In genomic region chr7:129225931-129226572, GRCh38 we compare ENCODE assay signal across 8 cellular contexts. TPM values are rescaled to one million over a fixed set of nuclear protein-coding genes. Genes with fewer than 3 reads are reported as not detected.
DNase-seq lines count a peak whose midpoint lies in the region; ATAC-seq and TF ChIP-seq lines count a peak whose summit lies in the region.

No MANE protein-coding gene starts in this region.

- peaks cover 23 to 49% (median 35%) of the 10 kb centered on the region in 3 donors for H3K4me1 Mint-ChIP-seq in CD8-positive, alpha-beta memory T cell

- peak overlapping the region; percentile 47 for H3K9ac ChIP-seq in mucosa of stomach (ENCODE audit: low read length)

- peak overlapping the region; percentile 84 for H3K4me3 ChIP-seq in CD8-positive, alpha-beta memory T cell (ENCODE audit: low read length)
- H3K4me3 ChIP-seq in NB4 (ENCODE audit: low read depth, low read length) (peak overlapping the region; percentile 73), mucosa of stomach (ENCODE audit: low read length) (peak overlapping the region; percentile 24)

- H3K9me3 ChIP-seq in CD8-positive, alpha-beta memory T cell (ENCODE audit: low read length): no peaks in the 10 kb centered on the region
- H3K9me3 ChIP-seq in mucosa of stomach (ENCODE audit: control insufficient read depth, low read length): no peaks in the 10 kb centered on the region

- peak overlapping the region; percentile 78 for H3K27ac ChIP-seq in CD8-positive, alpha-beta memory T cell (ENCODE audit: low read depth, low read length)
- peak overlapping the region; percentile 78 for H3K27ac ChIP-seq in caudate nucleus (ENCODE audit: low read depth, low read length)

- H3K36me3 ChIP-seq in CD8-positive, alpha-beta memory T cell (ENCODE audit: insufficient read depth, low read length): no peaks in the 10 kb centered on the region
- no peaks in the 10 kb centered on the region for H3K36me3 ChIP-seq in mucosa of stomach (ENCODE audit: control insufficient read depth, insufficient read depth, low read length)

- no peaks in the 10 kb centered on the region for H3K27me3 Mint-ChIP-seq in CD8-positive, alpha-beta memory T cell

- TF ChIP-seq POLR2A in NB4 (IDR thresholded peaks at IDR 0.05; ENCODE audit: extremely low read depth, insufficient read length): no peak

- POLR2A ChIA-PET in CD8-positive, alpha-beta memory T cell (lab: Charles Lee): no interaction called here

- no peaks in the 10 kb centered on the region for H3K27me3 ChIP-seq in CD8-positive, alpha-beta memory T cell (ENCODE audit: insufficient read depth, low read length, poor library complexity, severe bottlenecking)
- no peaks in the 10 kb centered on the region for H3K27me3 ChIP-seq in mucosa of stomach (ENCODE audit: control insufficient read depth, insufficient read depth, low read length)

- H3K4me1 ChIP-seq in CD8-positive, alpha-beta memory T cell (ENCODE audit: insufficient read depth, low read length): peaks cover 17% of the 10 kb centered on the region
- H3K4me1 ChIP-seq in mucosa of stomach (ENCODE audit: control insufficient read depth, insufficient read depth, low read length): peaks cover 13% of the 10 kb centered on the region

- TF ChIP-seq CTCF in NB4 (IDR thresholded peaks at IDR 0.05; ENCODE audit: low read depth, low read length): no peak

- peaks cover 0 to 9% (median 0%) of the 10 kb centered on the region in 3 donors for H3K36me3 Mint-ChIP-seq in CD8-positive, alpha-beta memory T cell

- CTCF ChIA-PET in CD8-positive, alpha-beta memory T cell (lab: Charles Lee): interaction anchor here (2.9 to 10.8 kb wide), 2 partner anchors 8 to 45 kb away, joined by 9 to 178 read pairs; no protein-coding TSS in a partner anchor

- H3K27ac Mint-ChIP-seq in CD8-positive, alpha-beta memory T cell: peak overlapping the region; percentile 13 to 90 (median 76)

- no peaks in the 10 kb centered on the region for H3K9me3 Mint-ChIP-seq in CD8-positive, alpha-beta memory T cell

- peak overlapping the region; percentile 91 to 97 (median 94) for H3K4me3 Mint-ChIP-seq in CD8-positive, alpha-beta memory T cell

- ATAC-seq in GM21576 (IDR thresholded peaks at IDR 0.05; ENCODE audit: unreplicated experiment) (no peak), HG03565 (IDR thresholded peaks at IDR 0.05; ENCODE audit: unreplicated experiment) (no peak)

- no peak for DNase-seq in CD8-positive, alpha-beta memory T cell
- DNase-seq in NB4 (ENCODE audit: low read depth) (peak; percentile 53), caudate nucleus (lab: John Stamatoyannopoulos, UW) (no peak), NCI-H2029 (lab: John Stamatoyannopoulos, UW) (no peak), RPMI8226 (no peak)

RNA-seq across cellular contexts. Expression of gene AHCYL2, which starts 1.2 kb away (rescaled TPM):
- total RNA-seq in CD8-positive, alpha-beta memory T cell: 1 to 10 TPM; 8.2 to 8.4 TPM
- 8.1 TPM for polyA plus RNA-seq in CD8-positive, alpha-beta memory T cell

RNA-seq across cellular contexts. Expression of gene SMO, which starts 37.6 kb away (rescaled TPM):
- under 1 TPM; 0.22 to 0.33 TPM for total RNA-seq in CD8-positive, alpha-beta memory T cell
- not detected for polyA plus RNA-seq in CD8-positive, alpha-beta memory T cell

Comparison
In these comparisons a context has a peak if more than half of its experiments do, and no peak if none do; other contexts are left out.
1. H3K4me3 ChIP-seq: peak in every context shown above with its lines; median percentile 84 in CD8-positive, alpha-beta memory T cell; 73 in NB4; 24 in mucosa of stomach.